In the genomic region with DNA sequence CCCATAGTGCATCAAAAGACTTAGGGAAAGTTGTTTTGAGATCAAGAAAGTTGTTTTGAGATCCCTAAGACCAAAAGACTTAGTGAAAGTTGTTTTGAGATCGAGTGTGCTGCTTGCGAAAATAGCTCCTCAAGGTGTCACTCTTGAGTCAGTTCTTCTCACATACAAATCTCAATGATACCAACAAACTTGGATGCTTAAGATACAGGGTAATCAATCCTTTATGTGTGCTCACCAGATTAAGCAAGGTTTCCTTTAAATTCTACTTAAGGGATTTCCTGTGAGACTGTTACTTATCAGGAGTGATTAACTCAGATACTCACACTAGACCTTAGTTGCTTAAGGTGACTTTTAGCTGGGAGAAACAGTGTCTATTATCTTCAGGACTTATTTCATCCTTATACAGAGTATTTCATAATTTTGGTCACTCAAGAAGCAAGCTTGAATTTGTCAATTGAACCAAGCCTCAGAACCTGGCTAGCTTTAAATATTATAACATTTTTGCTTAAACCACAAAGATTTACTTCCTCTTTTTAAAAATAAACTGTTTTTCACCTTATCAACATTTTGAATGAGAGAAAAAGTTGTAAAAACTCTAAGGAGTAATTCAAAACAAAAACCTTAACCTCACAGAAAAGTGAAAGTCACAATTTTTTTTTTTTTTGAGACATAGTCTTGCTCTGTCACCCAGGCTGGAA, we compare ENCODE assay signal across 1 cellular context.
TF ChIP-seq lines count a peak whose summit lies in the region.

No MANE protein-coding gene starts in this region.

TF ChIP-seq in GM23338, 12 proteins besides CTCF, POLR2A, EP300 and RAD21 (continued from another document):
- TF ChIP-seq, protein P1, sequence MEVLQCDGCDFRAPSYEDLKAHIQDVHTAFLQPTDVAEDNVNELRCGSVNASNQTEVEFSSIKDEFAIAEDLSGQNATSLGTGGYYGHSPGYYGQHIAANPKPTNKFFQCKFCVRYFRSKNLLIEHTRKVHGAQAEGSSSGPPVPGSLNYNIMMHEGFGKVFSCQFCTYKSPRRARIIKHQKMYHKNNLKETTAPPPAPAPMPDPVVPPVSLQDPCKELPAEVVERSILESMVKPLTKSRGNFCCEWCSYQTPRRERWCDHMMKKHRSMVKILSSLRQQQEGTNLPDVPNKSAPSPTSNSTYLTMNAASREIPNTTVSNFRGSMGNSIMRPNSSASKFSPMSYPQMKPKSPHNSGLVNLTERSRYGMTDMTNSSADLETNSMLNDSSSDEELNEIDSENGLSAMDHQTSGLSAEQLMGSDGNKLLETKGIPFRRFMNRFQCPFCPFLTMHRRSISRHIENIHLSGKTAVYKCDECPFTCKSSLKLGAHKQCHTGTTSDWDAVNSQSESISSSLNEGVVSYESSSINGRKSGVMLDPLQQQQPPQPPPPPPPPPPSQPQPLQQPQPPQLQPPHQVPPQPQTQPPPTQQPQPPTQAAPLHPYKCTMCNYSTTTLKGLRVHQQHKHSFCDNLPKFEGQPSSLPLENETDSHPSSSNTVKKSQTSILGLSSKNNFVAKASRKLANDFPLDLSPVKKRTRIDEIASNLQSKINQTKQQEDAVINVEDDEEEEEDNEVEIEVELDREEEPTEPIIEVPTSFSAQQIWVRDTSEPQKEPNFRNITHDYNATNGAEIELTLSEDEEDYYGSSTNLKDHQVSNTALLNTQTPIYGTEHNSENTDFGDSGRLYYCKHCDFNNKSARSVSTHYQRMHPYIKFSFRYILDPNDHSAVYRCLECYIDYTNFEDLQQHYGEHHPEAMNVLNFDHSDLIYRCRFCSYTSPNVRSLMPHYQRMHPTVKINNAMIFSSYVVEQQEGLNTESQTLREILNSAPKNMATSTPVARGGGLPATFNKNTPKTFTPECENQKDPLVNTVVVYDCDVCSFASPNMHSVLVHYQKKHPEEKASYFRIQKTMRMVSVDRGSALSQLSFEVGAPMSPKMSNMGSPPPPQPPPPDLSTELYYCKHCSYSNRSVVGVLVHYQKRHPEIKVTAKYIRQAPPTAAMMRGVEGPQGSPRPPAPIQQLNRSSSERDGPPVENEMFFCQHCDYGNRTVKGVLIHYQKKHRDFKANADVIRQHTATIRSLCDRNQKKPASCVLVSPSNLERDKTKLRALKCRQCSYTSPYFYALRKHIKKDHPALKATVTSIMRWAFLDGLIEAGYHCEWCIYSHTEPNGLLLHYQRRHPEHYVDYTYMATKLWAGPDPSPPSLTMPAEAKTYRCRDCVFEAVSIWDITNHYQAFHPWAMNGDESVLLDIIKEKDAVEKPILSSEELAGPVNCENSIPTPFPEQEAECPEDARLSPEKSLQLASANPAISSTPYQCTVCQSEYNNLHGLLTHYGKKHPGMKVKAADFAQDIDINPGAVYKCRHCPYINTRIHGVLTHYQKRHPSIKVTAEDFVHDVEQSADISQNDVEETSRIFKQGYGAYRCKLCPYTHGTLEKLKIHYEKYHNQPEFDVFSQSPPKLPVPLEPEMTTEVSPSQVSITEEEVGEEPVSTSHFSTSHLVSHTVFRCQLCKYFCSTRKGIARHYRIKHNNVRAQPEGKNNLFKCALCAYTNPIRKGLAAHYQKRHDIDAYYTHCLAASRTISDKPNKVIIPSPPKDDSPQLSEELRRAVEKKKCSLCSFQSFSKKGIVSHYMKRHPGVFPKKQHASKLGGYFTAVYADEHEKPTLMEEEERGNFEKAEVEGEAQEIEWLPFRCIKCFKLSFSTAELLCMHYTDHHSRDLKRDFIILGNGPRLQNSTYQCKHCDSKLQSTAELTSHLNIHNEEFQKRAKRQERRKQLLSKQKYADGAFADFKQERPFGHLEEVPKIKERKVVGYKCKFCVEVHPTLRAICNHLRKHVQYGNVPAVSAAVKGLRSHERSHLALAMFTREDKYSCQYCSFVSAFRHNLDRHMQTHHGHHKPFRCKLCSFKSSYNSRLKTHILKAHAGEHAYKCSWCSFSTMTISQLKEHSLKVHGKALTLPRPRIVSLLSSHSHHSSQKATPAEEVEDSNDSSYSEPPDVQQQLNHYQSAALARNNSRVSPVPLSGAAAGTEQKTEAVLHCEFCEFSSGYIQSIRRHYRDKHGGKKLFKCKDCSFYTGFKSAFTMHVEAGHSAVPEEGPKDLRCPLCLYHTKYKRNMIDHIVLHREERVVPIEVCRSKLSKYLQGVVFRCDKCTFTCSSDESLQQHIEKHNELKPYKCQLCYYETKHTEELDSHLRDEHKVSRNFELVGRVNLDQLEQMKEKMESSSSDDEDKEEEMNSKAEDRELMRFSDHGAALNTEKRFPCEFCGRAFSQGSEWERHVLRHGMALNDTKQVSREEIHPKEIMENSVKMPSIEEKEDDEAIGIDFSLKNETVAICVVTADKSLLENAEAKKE (CRISPR knock-in tag; IDR thresholded peaks at IDR 0.05), result no peak
